ENCODE assay signal across 2 cellular contexts in the genomic region with DNA sequence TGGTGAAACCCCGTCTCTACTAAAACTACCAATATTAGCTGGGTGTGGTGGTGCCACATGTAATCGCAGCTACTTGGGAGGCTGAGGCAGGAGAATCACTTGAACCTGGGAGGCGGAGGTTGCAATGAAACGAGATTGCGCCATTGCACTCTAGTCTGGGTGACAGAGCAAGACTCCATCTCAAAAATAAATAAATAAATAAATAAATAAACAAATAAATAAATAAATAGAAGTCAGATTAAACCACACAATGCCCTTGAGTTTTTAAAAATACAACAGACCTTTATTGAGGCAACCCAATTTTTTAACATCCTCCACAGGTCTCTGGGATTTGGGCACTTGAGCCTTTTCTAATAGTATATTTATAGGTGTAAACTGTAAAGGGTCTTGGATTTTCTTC.
A peak's percentile ranks its signal among the peaks of the same experiment; 100 is the strongest.
DNase-seq lines count a peak whose midpoint lies in the region; ATAC-seq, FAIRE-seq and TF ChIP-seq lines count a peak whose summit lies in the region.
"Not testable (repeated sequence)": the region's sequence is repeated elsewhere in the genome, so short reads cannot be mapped to it uniquely, and the experiment has no call there.

No MANE protein-coding gene starts in this region.

- H3K4me1 ChIP-seq in A549; HEK293 (ENCODE audit: control insufficient read depth, insufficient read depth, low read length): not testable (repeated sequence)

- POLR2A ChIA-PET in A549 (lab: Yijun Ruan, JAX); HEK293 (lab: Yijun Ruan, JAX): not testable (repeated sequence)

- not testable (repeated sequence) for FAIRE-seq in A549 (lab: Jason Lieb, UNC)

- CTCF ChIA-PET in A549 (lab: Yijun Ruan, JAX) = not testable (repeated sequence)
- CTCF ChIA-PET in HEK293 (lab: Yijun Ruan, JAX) = interaction anchor here (0.6 kb wide), 1 partner anchor 982 kb away, joined by 5 read pairs; no protein-coding TSS in a partner anchor

- H3K4me2 ChIP-seq in A549 = not testable (repeated sequence)

- not testable (repeated sequence) for ATAC-seq in A549

- TF ChIP-seq CTCF in A549 (IDR thresholded peaks at IDR 0.05); HEK293 (tag by site-specific recombination; IDR thresholded peaks at IDR 0.05): not testable (repeated sequence)

- H3K27ac ChIP-seq in A549; HEK293 (ENCODE audit: extremely low read depth, low read depth, low read length): not testable (repeated sequence)

- H3K9me3 ChIP-seq in A549; HEK293 (ENCODE audit: control insufficient read depth, insufficient read depth, low read depth, low read length): not testable (repeated sequence)

- DNase-seq in A549 (ENCODE audit: low read depth in 1 of 2, low spot score in 1 of 2) = not testable (repeated sequence)

- not testable (repeated sequence) for H3K4me3 ChIP-seq in A549; HEK293 (ENCODE audit: low read depth, low read length)

- TF ChIP-seq POLR2A in A549 (IDR thresholded peaks at IDR 0.05; ENCODE audit: low read length) = not testable (repeated sequence)

- not testable (repeated sequence) for TF ChIP-seq EP300 in A549 (IDR thresholded peaks at IDR 0.05)

- WGBS in A549 (ENCODE audit: missing lambda C conversion rate) = 36% methylated on average over 5 of the region's 5 CpGs

- not testable (repeated sequence) for TF ChIP-seq RAD21 in A549 (conservative IDR thresholded peaks at IDR 0.05 in 1 of 2, IDR thresholded peaks at IDR 0.05 in 1 of 2)

- not testable (repeated sequence) for H3K36me3 ChIP-seq in HEK293 (ENCODE audit: control insufficient read depth in 2 of 2, insufficient read depth in 1 of 2, low read length in 2 of 2)

TF ChIP-seq in A549, 52 proteins besides CTCF, POLR2A, EP300 and RAD21:
- peak; percentile 74 for TF ChIP-seq ZC3H11A (IDR thresholded peaks at IDR 0.05)

TF ChIP-seq in HEK293, 187 proteins besides CTCF, POLR2A, EP300 and RAD21 (continues in another document):
- peak; percentile 51; the same call in 1 of the 2 replicates for TF ChIP-seq OVOL3 (tag by site-specific recombination; IDR thresholded peaks at IDR 0.05)
- TF ChIP-seq ZNF266 (tag by site-specific recombination; IDR thresholded peaks at IDR 0.05; ENCODE audit: low read depth) = peak; percentile 51; the same call in 1 of the 2 replicates
- peak; percentile 77 for TF ChIP-seq ZNF426 (tag by site-specific recombination; IDR thresholded peaks at IDR 0.05)
- TF ChIP-seq ZNF404 (tag by site-specific recombination; IDR thresholded peaks at IDR 0.05) = peak; percentile 58; the same call in 1 of the 2 replicates
- peak; percentile 56; the same call in 1 of the 2 replicates for TF ChIP-seq REST (tag by site-specific recombination; IDR thresholded peaks at IDR 0.05)
- peak; percentile 72; the same call in 1 of the 2 replicates for TF ChIP-seq ZNF140 (tag by site-specific recombination; IDR thresholded peaks at IDR 0.05)
- peak; percentile 81 for TF ChIP-seq ZNF555 (tag by site-specific recombination; conservative IDR thresholded peaks at IDR 0.05)
- peak; percentile 80 for TF ChIP-seq ZNF518A (tag by site-specific recombination; conservative IDR thresholded peaks at IDR 0.05; ENCODE audit: low read depth)
- TF ChIP-seq ZNF202 (tag by site-specific recombination; IDR thresholded peaks at IDR 0.05; ENCODE audit: borderline replicate concordance) = peak; percentile 77; the same call in 1 of the 2 replicates
- TF ChIP-seq ZBTB8A (tag by site-specific recombination; IDR thresholded peaks at IDR 0.05) = peak; percentile 65
- TF ChIP-seq ZNF664 (tag by site-specific recombination; IDR thresholded peaks at IDR 0.05) = peak; percentile 52; the same call in 1 of the 2 replicates
- TF ChIP-seq, protein P1, sequence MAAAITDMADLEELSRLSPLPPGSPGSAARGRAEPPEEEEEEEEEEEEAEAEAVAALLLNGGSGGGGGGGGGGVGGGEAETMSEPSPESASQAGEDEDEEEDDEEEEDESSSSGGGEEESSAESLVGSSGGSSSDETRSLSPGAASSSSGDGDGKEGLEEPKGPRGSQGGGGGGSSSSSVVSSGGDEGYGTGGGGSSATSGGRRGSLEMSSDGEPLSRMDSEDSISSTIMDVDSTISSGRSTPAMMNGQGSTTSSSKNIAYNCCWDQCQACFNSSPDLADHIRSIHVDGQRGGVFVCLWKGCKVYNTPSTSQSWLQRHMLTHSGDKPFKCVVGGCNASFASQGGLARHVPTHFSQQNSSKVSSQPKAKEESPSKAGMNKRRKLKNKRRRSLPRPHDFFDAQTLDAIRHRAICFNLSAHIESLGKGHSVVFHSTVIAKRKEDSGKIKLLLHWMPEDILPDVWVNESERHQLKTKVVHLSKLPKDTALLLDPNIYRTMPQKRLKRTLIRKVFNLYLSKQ (tag by site-specific recombination; IDR thresholded peaks at IDR 0.05; ENCODE audit: borderline replicate concordance) = peak; percentile 54; the same call in 1 of the 2 replicates
